ENCODE assay signal across 8 cellular contexts in the genomic region with DNA sequence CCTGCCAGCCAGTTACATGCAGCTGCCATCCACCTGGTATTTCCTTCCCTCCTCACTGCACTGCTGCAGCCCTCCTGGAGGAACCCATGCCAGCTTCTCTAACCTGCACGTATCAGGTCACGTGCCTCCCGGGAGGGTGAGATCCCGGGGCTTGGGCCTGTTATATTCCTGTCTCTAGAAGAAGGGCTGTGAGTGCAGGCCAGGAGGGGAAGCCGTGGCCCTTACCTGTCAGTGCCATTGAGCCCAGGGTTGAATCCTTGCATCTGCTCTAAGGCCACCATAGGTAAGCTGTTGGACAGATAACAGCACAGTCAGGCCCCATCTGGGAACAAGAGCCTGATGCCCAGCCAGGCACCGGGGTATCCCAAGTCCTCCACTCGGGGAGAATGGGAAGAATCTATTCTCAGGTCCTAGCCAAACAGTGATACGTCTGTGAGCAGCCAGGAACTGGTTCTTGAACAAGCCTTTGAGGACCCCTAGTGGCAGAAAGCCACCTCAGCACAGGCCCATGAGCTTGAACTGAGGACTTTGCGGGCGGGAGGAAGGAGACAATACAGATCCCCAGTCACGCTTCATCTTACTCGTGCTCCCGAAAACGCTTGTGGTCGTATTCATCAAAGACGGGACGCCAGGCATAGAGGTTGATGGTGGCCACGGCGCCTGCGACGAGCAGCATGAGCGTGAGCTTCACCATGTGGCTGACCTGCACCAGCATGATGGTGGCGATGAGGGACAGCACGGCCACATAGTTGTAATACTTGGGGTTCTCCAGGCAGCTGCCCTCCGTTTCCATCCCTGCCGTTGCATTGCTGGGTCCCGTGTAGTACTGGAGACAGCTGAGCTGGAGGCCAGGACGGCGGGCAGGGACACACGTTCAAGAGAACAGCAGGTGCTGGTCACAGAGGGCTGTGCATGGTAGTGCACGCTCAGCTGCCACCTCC. TPM values are rescaled to one million over a fixed set of nuclear protein-coding genes. Genes with fewer than 3 reads are reported as not detected.
DNase-seq lines count a peak whose midpoint lies in the region; ATAC-seq lines count a peak whose summit lies in the region.

No MANE protein-coding gene starts in this region.

- DNase-seq in ELF-1 (ENCODE audit: low read depth, low spot score) (peak; percentile 89), HCEC 1CT (peak; percentile 83), NCI-H1105 treated with DMSO at 0.1 percent for 48 hours (lab: John Stamatoyannopoulos, UW) (peak; percentile 88), T follicular helper cell (ENCODE audit: low read depth) (peak; percentile 64), adipocyte (ENCODE audit: low read depth) (peak; percentile 92), left cardiac atrium (peak; percentile 81), cortex of kidney (lab: John Stamatoyannopoulos, UW) (no peak)

- H3K27me3 ChIP-seq in adipocyte (replicated peaks; ENCODE audit: control insufficient read depth, insufficient read depth, low read length), result no peaks in the 10 kb centered on the region
- no peaks in the 10 kb centered on the region for H3K27me3 ChIP-seq in rectal smooth muscle tissue (ENCODE audit: control insufficient read depth, insufficient read depth, low read length)

- no peak overlapping the region for H3K27ac ChIP-seq in rectal smooth muscle tissue (ENCODE audit: low read depth, low read length)

- H3K9me3 ChIP-seq in adipocyte (ENCODE audit: control insufficient read depth, low read length), result no peaks in the 10 kb centered on the region

- H3K36me3 ChIP-seq in adipocyte (ENCODE audit: control insufficient read depth, insufficient read depth, low read length, severe bottlenecking) (peaks cover 14% of the 10 kb centered on the region), rectal smooth muscle tissue (ENCODE audit: control insufficient read depth, insufficient read depth, low read length) (peaks cover 3% of the 10 kb centered on the region)

- H3K9ac ChIP-seq in adipocyte (ENCODE audit: low read length) (no peak overlapping the region), rectal smooth muscle tissue (ENCODE audit: low read length) (no peak overlapping the region)

- peaks cover 3% of the 10 kb centered on the region for H3K4me1 ChIP-seq in adipocyte (ENCODE audit: control insufficient read depth, insufficient read depth, low read length)
- no peaks in the 10 kb centered on the region for H3K4me1 ChIP-seq in rectal smooth muscle tissue (ENCODE audit: control insufficient read depth, insufficient read depth, low read length)

- ATAC-seq in left cardiac atrium, result peak; percentile 92 to 95

- intact Hi-C loops in left cardiac atrium (cut with DNase I), result loop anchor here (1.0 to 5.0 kb wide), 3 partner anchors 405 to 420 kb away; no protein-coding TSS in a partner anchor

- H3K4me3 ChIP-seq in adipocyte (ENCODE audit: low read length) (no peak overlapping the region), rectal smooth muscle tissue (ENCODE audit: low read length) (peak overlapping the region; percentile 14)

RNA-seq across cellular contexts. Expression of a gene that starts 34.4 kb away (rescaled TPM):
- 1 to 10 TPM; 3.0 to 4.2 TPM for total RNA-seq in left cardiac atrium

RNA-seq across cellular contexts. Expression of a gene that starts 34.4 kb away (rescaled TPM):
- 10 to 100 TPM; 19.8 to 24.3 TPM for total RNA-seq in left cardiac atrium
